Comparison of ENCODE assay signal across 24 cellular contexts in the genomic region with DNA sequence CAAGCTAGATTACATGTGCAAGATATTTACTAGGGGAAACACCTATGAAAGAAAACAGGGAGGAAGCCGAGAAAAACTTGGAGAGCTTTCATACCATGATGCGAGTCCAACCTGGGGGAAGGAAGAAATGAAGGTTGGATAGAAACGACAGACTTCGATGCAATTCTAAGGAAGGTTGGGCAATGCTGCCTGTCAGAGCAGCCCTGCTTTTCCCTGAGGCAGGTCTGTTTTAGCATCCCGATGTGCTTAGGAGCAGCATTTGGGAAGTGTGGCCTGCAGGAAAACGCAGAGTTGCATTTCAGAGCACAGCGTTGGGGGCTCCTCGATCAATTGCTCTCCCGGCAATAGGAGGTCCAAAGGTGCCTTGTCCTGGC.
"Had no signal": no experiment of that assay in that cellular context is flagged by ENCODE, and none has a peak within 500 bp of the region (broad histone marks: within the 10 kb centered on the region; RNA-seq: fewer than 3 reads in every experiment).

No MANE protein-coding gene starts in this region.

- DNase-seq: activated CD4-positive, alpha-beta memory T cell treated with anti-CD3 and anti-CD28 coated beads, Interleukin-2, amount 10 ng/mL, durations not matched to agents 7 days and 5 days; activated CD4-positive, alpha-beta T cell treated with anti-CD3 and anti-CD28 coated beads for 1 hour; activated CD4-positive, alpha-beta T cell treated with anti-CD3 and anti-CD28 coated beads, Interleukin-2, amount 10 ng/mL, durations not matched to agents 7 days and 5 days; activated CD8-positive, alpha-beta memory T cell treated with anti-CD3 and anti-CD28 coated beads, Interleukin-2, amount 50 U/mL, for 48 hours; activated gamma-delta T cell; activated naive CD4-positive, alpha-beta T cell treated with anti-CD3 and anti-CD28 coated beads, Interleukin-2, amount 50 U/mL, for 16 hours; activated T-cell treated with anti-CD3 and anti-CD28 coated beads, Interleukin-2, amount 50 U/mL, for 24 hours; amniotic stem cell; central memory CD4-positive, alpha-beta T cell; foreskin melanocyte; heart right ventricle; lower lobe of right lung; mucosa of descending colon; naive B cell; occipital lobe; spleen; stimulated activated naive CD4-positive, alpha-beta T cell; T-helper 2 cell had no signal

- H3K9me3 ChIP-seq: breast epithelium, heart right ventricle, lower lobe of right lung, mucosa of descending colon, right atrium auricular region, spleen, tibial nerve had no signal

- H3K4me1 Mint-ChIP-seq: activated CD4-positive, alpha-beta memory T cell treated with anti-CD3 and anti-CD28 coated beads, Interleukin-2, amount 10 ng/mL, durations not matched to agents 7 days and 5 days; activated CD4-positive, alpha-beta T cell treated with anti-CD3 and anti-CD28 coated beads, Interleukin-2, amount 10 ng/mL, durations not matched to agents 7 days and 5 days; endodermal cell; naive B cell had no signal

- H3K4me3 Mint-ChIP-seq: activated CD4-positive, alpha-beta memory T cell treated with anti-CD3 and anti-CD28 coated beads, Interleukin-2, amount 10 ng/mL, durations not matched to agents 7 days and 5 days; activated CD4-positive, alpha-beta T cell treated with anti-CD3 and anti-CD28 coated beads, Interleukin-2, amount 10 ng/mL, durations not matched to agents 7 days and 5 days; activated T-cell treated with anti-CD3 and anti-CD28 coated beads, Interleukin-2, amount 50 U/mL, for 24 hours; endodermal cell; naive B cell; WTC11 had no signal

- ATAC-seq: left lobe of liver, lower lobe of right lung, mucosa of descending colon had no signal

- H3K4me1 ChIP-seq: breast epithelium, heart right ventricle, lower lobe of right lung, right atrium auricular region, spleen had no signal

- H3K27me3 Mint-ChIP-seq: activated CD4-positive, alpha-beta memory T cell treated with anti-CD3 and anti-CD28 coated beads, Interleukin-2, amount 10 ng/mL, durations not matched to agents 7 days and 5 days; activated CD4-positive, alpha-beta T cell treated with anti-CD3 and anti-CD28 coated beads, Interleukin-2, amount 10 ng/mL, durations not matched to agents 7 days and 5 days; activated T-cell treated with anti-CD3 and anti-CD28 coated beads, Interleukin-2, amount 50 U/mL, for 24 hours; naive B cell had no signal

- H3K27ac ChIP-seq: heart right ventricle, lower lobe of right lung, right atrium auricular region, spleen, tibial nerve had no signal

- H3K27me3 ChIP-seq: breast epithelium, heart right ventricle, right atrium auricular region, spleen, tibial nerve had no signal

- H3K4me3 ChIP-seq: breast epithelium, heart right ventricle, lower lobe of right lung, mucosa of descending colon, right atrium auricular region, spleen, tibial nerve had no signal

- H3K36me3 ChIP-seq: breast epithelium, heart right ventricle, lower lobe of right lung, right atrium auricular region, spleen, tibial nerve had no signal

- H3K27ac Mint-ChIP-seq: activated CD4-positive, alpha-beta memory T cell treated with anti-CD3 and anti-CD28 coated beads, Interleukin-2, amount 10 ng/mL, durations not matched to agents 7 days and 5 days; activated CD4-positive, alpha-beta T cell treated with anti-CD3 and anti-CD28 coated beads, Interleukin-2, amount 10 ng/mL, durations not matched to agents 7 days and 5 days; activated T-cell treated with anti-CD3 and anti-CD28 coated beads, Interleukin-2, amount 50 U/mL, for 24 hours; endodermal cell; WTC11 had no signal

- H3K9me3 Mint-ChIP-seq: activated CD4-positive, alpha-beta memory T cell treated with anti-CD3 and anti-CD28 coated beads, Interleukin-2, amount 10 ng/mL, durations not matched to agents 7 days and 5 days; activated T-cell treated with anti-CD3 and anti-CD28 coated beads, Interleukin-2, amount 50 U/mL, for 24 hours had no signal

- H3K36me3 Mint-ChIP-seq: naive B cell had no signal
